In genomic region chr2:100200985-100201384, GRCh38 we compare ENCODE assay signal across 18 cellular contexts.
"Had no signal": no experiment of that assay in that cellular context is flagged by ENCODE, and none has a peak within 500 bp of the region (broad histone marks: within the 10 kb centered on the region; RNA-seq: fewer than 3 reads in every experiment).

No MANE protein-coding gene starts in this region.

- H3K4me2 ChIP-seq: hepatocyte had no signal

- H3K36me3 ChIP-seq: breast epithelium, left ventricle myocardium inferior, neutrophil, upper lobe of left lung had no signal

- H3K79me2 ChIP-seq: hepatocyte had no signal

- H2AFZ ChIP-seq: hepatocyte had no signal

- H3K27ac ChIP-seq: breast epithelium, hepatocyte, left ventricle myocardium inferior, neutrophil, upper lobe of left lung had no signal

- H3K9me3 ChIP-seq: breast epithelium, left ventricle myocardium inferior, neutrophil, upper lobe of left lung had no signal

- DNase-seq: activated CD4-positive, alpha-beta T cell treated with anti-CD3 and anti-CD28 coated beads, Interleukin-2, amount 10 ng/mL, durations not matched to agents 24 days and 14 days; activated CD4-positive, CD25-positive, alpha-beta regulatory T cell; activated CD8-positive, alpha-beta memory T cell treated with anti-CD3 and anti-CD28 coated beads, Interleukin-2, amount 50 U/mL, for 48 hours; activated CD8-positive, alpha-beta T cell treated with anti-CD3 and anti-CD28 coated beads, Interleukin-2, amount 10 ng/mL, durations not matched to agents 7 days and 5 days; activated gamma-delta T cell treated with Interleukin-2 at 50 U/mL for 16 hours; activated T-cell treated with anti-CD3 and anti-CD28 coated beads, Interleukin-2, amount 50 U/mL, for 72 hours; anterior cingulate cortex; effector memory CD8-positive, alpha-beta T cell; kidney; left ventricle myocardium inferior; natural killer cell; right cardiac atrium; stimulated activated naive CD8-positive, alpha-beta T cell treated with anti-CD3 and anti-CD28 coated beads, Interleukin-15, amount 100 ng/mL, for 72 hours; SW 1271; upper lobe of left lung had no signal

- H3K27me3 ChIP-seq: breast epithelium, hepatocyte, neutrophil, upper lobe of left lung had no signal

- H3K4me3 ChIP-seq: breast epithelium, hepatocyte, left ventricle myocardium inferior, upper lobe of left lung had no signal

- FAIRE-seq: kidney had no signal

- ATAC-seq: activated CD8-positive, alpha-beta T cell treated with anti-CD3 and anti-CD28 coated beads, Interleukin-2, amount 10 ng/mL, durations not matched to agents 7 days and 5 days; activated T-cell treated with anti-CD3 and anti-CD28 coated beads, Interleukin-2, amount 50 U/mL, for 72 hours; effector memory CD8-positive, alpha-beta T cell; natural killer cell; right cardiac atrium; stimulated activated naive CD8-positive, alpha-beta T cell treated with anti-CD3 and anti-CD28 coated beads, Interleukin-15, amount 100 ng/mL, for 72 hours had no signal
